In the genomic region with DNA sequence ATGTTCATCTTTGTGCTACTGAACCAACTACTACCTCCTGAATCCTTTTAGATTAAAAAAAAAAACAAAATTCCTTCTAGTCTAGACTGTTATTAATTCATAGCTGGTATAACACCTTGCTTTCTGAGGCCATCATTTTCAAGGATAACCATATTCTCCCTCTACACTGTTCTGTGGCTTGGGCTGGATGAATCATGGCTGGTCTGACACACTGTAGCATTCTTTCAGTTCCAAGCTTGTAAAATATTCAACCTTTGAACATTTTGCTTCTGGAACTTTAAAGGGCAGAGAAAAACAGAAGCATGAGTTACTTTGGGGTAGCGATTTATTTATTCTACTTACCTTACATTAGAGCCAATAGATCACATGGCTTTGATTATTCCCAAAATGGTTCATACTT, we compare ENCODE assay signal across 16 cellular contexts. TPM values are rescaled to one million over a fixed set of nuclear protein-coding genes. Genes with fewer than 3 reads are reported as not detected.
DNase-seq lines count a peak whose midpoint lies in the region; ATAC-seq and TF ChIP-seq lines count a peak whose summit lies in the region.
"Had no signal": no experiment of that assay in that cellular context is flagged by ENCODE, and none has a peak within 500 bp of the region (broad histone marks: within the 10 kb centered on the region; RNA-seq: fewer than 3 reads in every experiment).

No MANE protein-coding gene starts in this region.

- H3K4me1 Mint-ChIP-seq in activated T-cell treated with anti-CD3 and anti-CD28 coated beads, Interleukin-2, amount 50 U/mL, for 72 hours (ENCODE audit: low read depth): peaks cover 9% of the 10 kb centered on the region
- H3K4me1 Mint-ChIP-seq in activated T-cell treated with anti-CD3 and anti-CD28 coated beads, Interleukin-2, amount 50 U/mL, for 24 hours (ENCODE audit: low read depth): peaks cover 29% of the 10 kb centered on the region

- no peak overlapping the region for H3K4me3 ChIP-seq in fibroblast of mammary gland (ENCODE audit: control insufficient read depth, low read depth, low read length)
- H3K4me3 ChIP-seq: HAP-1, lung, upper lobe of right lung had no signal

- H3K27me3 Mint-ChIP-seq in activated T-cell treated with anti-CD3 and anti-CD28 coated beads, Interleukin-2, amount 50 U/mL, for 72 hours (ENCODE audit: low read depth): no peaks in the 10 kb centered on the region
- no peaks in the 10 kb centered on the region for H3K27me3 Mint-ChIP-seq in activated T-cell treated with anti-CD3 and anti-CD28 coated beads, Interleukin-2, amount 50 U/mL, for 24 hours
- H3K27me3 Mint-ChIP-seq: central memory CD8-positive, alpha-beta T cell had no signal

- H3K36me3 Mint-ChIP-seq in activated T-cell treated with anti-CD3 and anti-CD28 coated beads, Interleukin-2, amount 50 U/mL, for 72 hours (ENCODE audit: insufficient read depth in 2 of 2): no peaks in the 10 kb centered on the region
- peaks cover 18% of the 10 kb centered on the region for H3K36me3 Mint-ChIP-seq in activated T-cell treated with anti-CD3 and anti-CD28 coated beads, Interleukin-2, amount 50 U/mL, for 24 hours (ENCODE audit: low read depth)

- H3K27ac Mint-ChIP-seq in activated T-cell treated with anti-CD3 and anti-CD28 coated beads, Interleukin-2, amount 50 U/mL, for 72 hours: no peak overlapping the region
- no peak overlapping the region for H3K27ac Mint-ChIP-seq in activated T-cell treated with anti-CD3 and anti-CD28 coated beads, Interleukin-2, amount 50 U/mL, for 24 hours
- H3K27ac Mint-ChIP-seq: T-helper 2 cell treated with Interferon-gamma antibody and Interleukin-4, amounts not matched to agents 5 μg/mL and 100 μg/mL, for 36 hours had no signal

- no peak for DNase-seq in activated T-cell treated with anti-CD3 and anti-CD28 coated beads, Interleukin-2, amount 50 U/mL, for 72 hours
- no peak for DNase-seq in activated T-cell treated with anti-CD3 and anti-CD28 coated beads, Interleukin-2, amount 50 U/mL, for 24 hours
- DNase-seq in RKO (ENCODE audit: low spot score) (peak; percentile 33), fibroblast of mammary gland (ENCODE audit: low read depth) (peak; percentile 62), inferior parietal cortex (ENCODE audit: extremely low spot score) (no peak)
- DNase-seq in stimulated activated naive CD8-positive, alpha-beta T cell treated with anti-CD3 and anti-CD28 coated beads, Interleukin-15, Interleukin-2, amounts not matched to agents 100 U/mL and 50 U/mL, for 24 hours: no peak
- DNase-seq: NCI-H1105 treated with DMSO at 0.1 percent for 48 hours; NK-92 treated with Interleukin-12 subunit alpha and Interleukin-12 subunit beta, amount 100 ng/mL, for 24 hours; posterior cingulate gyrus; upper lobe of right lung had no signal

- no peaks in the 10 kb centered on the region for H3K9me3 Mint-ChIP-seq in activated T-cell treated with anti-CD3 and anti-CD28 coated beads, Interleukin-2, amount 50 U/mL, for 72 hours
- H3K9me3 Mint-ChIP-seq in activated T-cell treated with anti-CD3 and anti-CD28 coated beads, Interleukin-2, amount 50 U/mL, for 24 hours: no peaks in the 10 kb centered on the region
- H3K9me3 Mint-ChIP-seq: central memory CD8-positive, alpha-beta T cell; T-helper 2 cell treated with Interferon-gamma antibody and Interleukin-4, amounts not matched to agents 5 μg/mL and 100 μg/mL, for 36 hours had no signal

- no peak for TF ChIP-seq CTCF in fibroblast of mammary gland (conservative IDR thresholded peaks at IDR 0.05; ENCODE audit: control insufficient read depth, insufficient read depth, low read depth, low read length)

- H3K4me3 Mint-ChIP-seq in activated T-cell treated with anti-CD3 and anti-CD28 coated beads, Interleukin-2, amount 50 U/mL, for 72 hours: no peak overlapping the region
- H3K4me3 Mint-ChIP-seq in activated T-cell treated with anti-CD3 and anti-CD28 coated beads, Interleukin-2, amount 50 U/mL, for 24 hours: no peak overlapping the region
- H3K4me3 Mint-ChIP-seq: central memory CD8-positive, alpha-beta T cell; T-helper 2 cell treated with Interferon-gamma antibody and Interleukin-4, amounts not matched to agents 5 μg/mL and 100 μg/mL, for 36 hours had no signal

- ATAC-seq in activated T-cell treated with anti-CD3 and anti-CD28 coated beads, Interleukin-2, amount 50 U/mL, for 72 hours (replicated peaks in 1 of 2): peak; percentile 55 to 58
- ATAC-seq in stimulated activated naive CD8-positive, alpha-beta T cell treated with anti-CD3 and anti-CD28 coated beads, Interleukin-15, Interleukin-2, amounts not matched to agents 100 U/mL and 50 U/mL, for 24 hours: peak; percentile 85
- ATAC-seq in GM21360 (IDR thresholded peaks at IDR 0.05; ENCODE audit: unreplicated experiment) (no peak), GM21528 (IDR thresholded peaks at IDR 0.05; ENCODE audit: low FRiP score, unreplicated experiment) (no peak)
- ATAC-seq: upper lobe of right lung had no signal

RNA-seq across cellular contexts. Expression of gene HSPBAP1, which starts 7.6 kb away (rescaled TPM):
- total RNA-seq in activated T-cell treated with anti-CD3 and anti-CD28 coated beads, Interleukin-2, amount 50 U/mL, for 72 hours: 1 to 10 TPM; 8.2 to 9.3 TPM

RNA-seq across cellular contexts. Expression of gene SLC49A4, which starts 8.8 kb away (rescaled TPM):
- 1 to 10 TPM; 2.9 to 3.5 TPM for total RNA-seq in activated T-cell treated with anti-CD3 and anti-CD28 coated beads, Interleukin-2, amount 50 U/mL, for 72 hours

Comparison
In these comparisons a context has a peak if more than half of its experiments do, and no peak if none do; other contexts are left out.
1. ATAC-seq: peak in activated T-cell treated with anti-CD3 and anti-CD28 coated beads, Interleukin-2, amount 50 U/mL, for 72 hours (2 of 2) and stimulated activated naive CD8-positive, alpha-beta T cell treated with anti-CD3 and anti-CD28 coated beads, Interleukin-15, Interleukin-2, amounts not matched to agents 100 U/mL and 50 U/mL, for 24 hours (single experiment); none in GM21360 (single experiment) and GM21528 (single experiment).
2. DNase-seq: peak in RKO (single experiment) and fibroblast of mammary gland (single experiment); none in activated T-cell treated with anti-CD3 and anti-CD28 coated beads, Interleukin-2, amount 50 U/mL, for 72 hours (0 of 2), activated T-cell treated with anti-CD3 and anti-CD28 coated beads, Interleukin-2, amount 50 U/mL, for 24 hours (single experiment), stimulated activated naive CD8-positive, alpha-beta T cell treated with anti-CD3 and anti-CD28 coated beads, Interleukin-15, Interleukin-2, amounts not matched to agents 100 U/mL and 50 U/mL, for 24 hours (single experiment) and inferior parietal cortex (single experiment).